ENCODE assay signal across 33 cellular contexts in the genomic region with DNA sequence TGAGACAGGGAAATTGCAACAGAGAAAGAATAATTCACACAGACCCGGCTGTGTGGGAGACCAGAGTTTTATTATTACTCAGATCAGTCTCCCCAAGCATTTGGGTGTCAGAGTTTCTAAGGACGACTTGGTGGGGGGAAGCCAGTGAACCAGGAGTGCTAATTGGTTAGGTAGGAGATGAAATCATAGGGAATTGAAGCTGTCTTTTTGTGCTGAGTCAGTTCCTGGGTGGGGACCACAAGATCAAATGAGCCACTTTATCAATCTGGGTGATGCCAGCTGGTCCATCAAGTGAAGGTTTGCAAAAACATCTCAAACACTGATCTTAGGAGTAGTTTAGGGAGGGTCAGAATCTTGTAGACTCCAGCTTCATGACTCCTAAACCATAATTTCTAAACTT.
"Had no signal": no experiment of that assay in that cellular context is flagged by ENCODE, and none has a peak within 500 bp of the region (broad histone marks: within the 10 kb centered on the region; RNA-seq: fewer than 3 reads in every experiment).

No MANE protein-coding gene starts in this region.

- H3K4me3 ChIP-seq: Peyer's patch, SJSA1 had no signal

- H3K4me1 ChIP-seq: Peyer's patch, SJSA1 had no signal

- H3K27ac ChIP-seq: brain microvascular endothelial cell, KMS-11, Peyer's patch, SJSA1, VCaP had no signal

- ATAC-seq: activated CD8-positive, alpha-beta memory T cell treated with anti-CD3 and anti-CD28 coated beads, Interleukin-2, amount 10 ng/mL, durations not matched to agents 7 days and 5 days; activated naive CD8-positive, alpha-beta T cell treated with anti-CD3 and anti-CD28 coated beads, Interleukin-2, amount 50 U/mL, for 24 hours; PC-3 had no signal

- H3K4me3 Mint-ChIP-seq: activated CD4-positive, alpha-beta memory T cell treated with anti-CD3 and anti-CD28 coated beads, Interleukin-2, amount 10 ng/mL, durations not matched to agents 7 days and 5 days; activated CD8-positive, alpha-beta memory T cell treated with anti-CD3 and anti-CD28 coated beads, Interleukin-2, amount 10 ng/mL, durations not matched to agents 7 days and 5 days; activated naive CD4-positive, alpha-beta T cell treated with anti-CD3 and anti-CD28 coated beads, Interleukin-2, amount 10 ng/mL, durations not matched to agents 7 days and 5 days; activated naive CD8-positive, alpha-beta T cell; activated naive CD8-positive, alpha-beta T cell treated with anti-CD3 and anti-CD28 coated beads, Interleukin-2, amount 50 U/mL, for 24 hours; T-helper 1 cell treated with Interleukin-12 subunit alpha and Interleukin-12 subunit beta and Interleukin-4 antibody, amounts not matched to agents 30 μg/mL and 1 μg/mL, for 36 hours; T-helper 2 cell treated with Interferon-gamma antibody and Interleukin-4, amounts not matched to agents 5 μg/mL and 100 μg/mL, for 36 hours had no signal

- H3K9ac ChIP-seq: KMS-11, SK-N-SH had no signal

- DNase-seq: activated CD4-positive, alpha-beta memory T cell treated with anti-CD3 and anti-CD28 coated beads, Interleukin-2, amount 10 ng/mL, durations not matched to agents 7 days and 5 days; activated CD4-positive, alpha-beta T cell treated with anti-CD3 and anti-CD28 coated beads for 1 hour; activated CD4-positive, alpha-beta T cell treated with anti-CD3 and anti-CD28 coated beads for 48 hours; activated CD4-positive, CD25-positive, alpha-beta regulatory T cell; activated CD8-positive, alpha-beta memory T cell treated with anti-CD3 and anti-CD28 coated beads for 24 hours; activated CD8-positive, alpha-beta memory T cell treated with anti-CD3 and anti-CD28 coated beads, Interleukin-2, amount 10 ng/mL, durations not matched to agents 7 days and 5 days; activated CD8-positive, alpha-beta memory T cell treated with anti-CD3 and anti-CD28 coated beads, Interleukin-2, amount 50 U/mL, for 48 hours; activated effector memory CD4-positive, alpha-beta T cell treated with Interleukin-2 at 50 U/mL for 16 hours; activated naive CD4-positive, alpha-beta T cell treated with anti-CD3 and anti-CD28 coated beads, Interleukin-2, amount 10 ng/mL, durations not matched to agents 7 days and 5 days; activated naive CD8-positive, alpha-beta T cell treated with anti-CD3 and anti-CD28 coated beads, Interleukin-2, amount 50 U/mL, for 24 hours; activated T-cell treated with anti-CD3 and anti-CD28 coated beads, Interleukin-2, amount 50 U/mL, for 48 hours; anterior cingulate cortex; brain microvascular endothelial cell; central memory CD4-positive, alpha-beta T cell; MM.1S; MV-4-11; NCI-H1092; NCI-H1436 treated with DMSO at 0.1 percent for 48 hours; NCI-H1694 treated with DMSO at 0.1 percent for 48 hours; NCI-H2029; NCI-H345; NCI-H524 treated with DMSO at 0.1 percent for 48 hours; PC-3; Peyer's patch; RPMI8226; SHP77 treated with DMSO at 0.1 percent for 48 hours; SK-N-SH had no signal

- H3K36me3 Mint-ChIP-seq: activated CD8-positive, alpha-beta memory T cell treated with anti-CD3 and anti-CD28 coated beads, Interleukin-2, amount 10 ng/mL, durations not matched to agents 7 days and 5 days; activated naive CD4-positive, alpha-beta T cell treated with anti-CD3 and anti-CD28 coated beads, Interleukin-2, amount 10 ng/mL, durations not matched to agents 7 days and 5 days; activated naive CD8-positive, alpha-beta T cell had no signal

- H3K4me1 Mint-ChIP-seq: activated CD4-positive, alpha-beta memory T cell treated with anti-CD3 and anti-CD28 coated beads, Interleukin-2, amount 10 ng/mL, durations not matched to agents 7 days and 5 days; activated CD8-positive, alpha-beta memory T cell treated with anti-CD3 and anti-CD28 coated beads, Interleukin-2, amount 10 ng/mL, durations not matched to agents 7 days and 5 days; activated naive CD4-positive, alpha-beta T cell treated with anti-CD3 and anti-CD28 coated beads, Interleukin-2, amount 10 ng/mL, durations not matched to agents 7 days and 5 days; activated naive CD8-positive, alpha-beta T cell treated with anti-CD3 and anti-CD28 coated beads, Interleukin-2, amount 50 U/mL, for 24 hours had no signal

- H3K27me3 ChIP-seq: brain microvascular endothelial cell, Peyer's patch, SJSA1 had no signal

- H3K36me3 ChIP-seq: brain microvascular endothelial cell, Peyer's patch, SJSA1 had no signal

- H3K27ac Mint-ChIP-seq: activated CD4-positive, alpha-beta memory T cell treated with anti-CD3 and anti-CD28 coated beads, Interleukin-2, amount 10 ng/mL, durations not matched to agents 7 days and 5 days; activated CD8-positive, alpha-beta memory T cell treated with anti-CD3 and anti-CD28 coated beads, Interleukin-2, amount 10 ng/mL, durations not matched to agents 7 days and 5 days; activated naive CD4-positive, alpha-beta T cell treated with anti-CD3 and anti-CD28 coated beads, Interleukin-2, amount 10 ng/mL, durations not matched to agents 7 days and 5 days; activated naive CD8-positive, alpha-beta T cell; activated naive CD8-positive, alpha-beta T cell treated with anti-CD3 and anti-CD28 coated beads, Interleukin-2, amount 50 U/mL, for 24 hours; T-helper 1 cell treated with Interleukin-12 subunit alpha and Interleukin-12 subunit beta and Interleukin-4 antibody, amounts not matched to agents 30 μg/mL and 1 μg/mL, for 36 hours; T-helper 2 cell treated with Interferon-gamma antibody and Interleukin-4, amounts not matched to agents 5 μg/mL and 100 μg/mL, for 36 hours had no signal

- H3K9me3 ChIP-seq: Peyer's patch, SJSA1, SK-N-SH had no signal

- H3K4me2 ChIP-seq: KMS-11, SK-N-SH had no signal

- H3K27me3 Mint-ChIP-seq: activated CD4-positive, alpha-beta memory T cell treated with anti-CD3 and anti-CD28 coated beads, Interleukin-2, amount 10 ng/mL, durations not matched to agents 7 days and 5 days; activated CD8-positive, alpha-beta memory T cell treated with anti-CD3 and anti-CD28 coated beads, Interleukin-2, amount 10 ng/mL, durations not matched to agents 7 days and 5 days; activated naive CD4-positive, alpha-beta T cell treated with anti-CD3 and anti-CD28 coated beads, Interleukin-2, amount 10 ng/mL, durations not matched to agents 7 days and 5 days; activated naive CD8-positive, alpha-beta T cell; activated naive CD8-positive, alpha-beta T cell treated with anti-CD3 and anti-CD28 coated beads, Interleukin-2, amount 50 U/mL, for 24 hours had no signal
